In the genomic region with DNA sequence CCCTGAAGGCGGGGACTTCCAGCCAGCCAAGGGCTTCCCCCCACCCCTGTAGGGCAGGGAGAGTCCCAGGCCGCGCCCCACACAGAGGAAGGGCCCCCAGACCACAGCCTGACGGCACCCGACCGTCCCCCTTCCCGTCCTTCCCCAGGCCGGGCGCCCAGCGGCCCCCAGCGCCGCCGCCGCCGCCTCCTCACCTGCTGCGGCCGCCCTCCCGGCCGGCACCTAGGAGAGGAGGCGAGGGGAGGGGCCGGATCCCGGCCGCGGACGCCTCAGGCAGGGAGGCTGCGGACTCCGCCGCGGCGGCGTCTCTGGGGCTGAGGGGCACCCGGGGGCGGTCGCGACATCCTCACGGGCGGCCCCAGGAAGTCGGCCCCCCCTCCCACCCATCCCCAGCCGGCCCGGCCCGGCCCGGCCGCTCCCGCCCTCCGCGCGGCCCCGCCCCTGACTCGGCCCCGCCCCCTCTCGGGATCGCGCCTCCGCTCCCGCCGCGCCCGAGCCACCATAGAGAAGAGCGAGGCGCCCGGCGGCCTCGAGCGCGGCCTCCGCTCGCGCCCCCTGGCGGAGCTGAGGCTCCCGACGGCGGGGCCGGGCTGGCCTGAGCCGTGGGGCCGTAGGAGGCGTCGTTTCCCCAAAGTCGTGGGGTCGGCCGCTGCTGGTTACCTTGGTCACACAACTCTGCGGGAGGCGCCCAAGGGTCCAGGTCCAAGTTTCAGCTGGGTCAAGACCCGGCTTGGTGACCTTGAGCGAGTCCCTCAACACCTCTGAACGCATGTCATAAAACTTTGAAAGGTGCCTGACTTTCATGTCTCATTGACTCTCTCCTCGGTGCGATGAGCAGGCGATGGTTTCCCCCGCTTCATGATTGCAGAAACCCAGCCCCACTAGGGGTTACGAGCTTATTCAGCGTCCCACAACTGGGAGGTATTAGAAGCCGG, we compare ENCODE assay signal across 8 cellular contexts. TPM values are rescaled to one million over a fixed set of nuclear protein-coding genes. Genes with fewer than 3 reads are reported as not detected.
DNase-seq lines count a peak whose midpoint lies in the region; ATAC-seq and TF ChIP-seq lines count a peak whose summit lies in the region.

No MANE protein-coding gene starts in this region.

- H3K36me3 ChIP-seq in BLaER1 treated with 17β-estradiol and CSF1 and Interleukin-3, amounts not matched to agents 10 nM and 100 nM, result peaks cover 0 to 8% (median 0%) of the 10 kb centered on the region in 11 experiments; a peak in 1 of 22 replicates
- no peaks in the 10 kb centered on the region for H3K36me3 ChIP-seq in right lobe of liver

- peak overlapping the region; percentile 91 to 98 (median 94) for H3K9ac ChIP-seq in BLaER1 treated with 17β-estradiol and CSF1 and Interleukin-3, amounts not matched to agents 10 nM and 100 nM

- H3K27ac ChIP-seq in BLaER1 treated with 17β-estradiol and CSF1 and Interleukin-3, amounts not matched to agents 10 nM and 100 nM, result peak overlapping the region; percentile 87 to 97 (median 92)
- peak overlapping the region; percentile 88 to 94 (median 90) for H3K27ac ChIP-seq in right lobe of liver

- ATAC-seq in HG03354 (IDR thresholded peaks at IDR 0.05; ENCODE audit: poor library complexity, severe bottlenecking, unreplicated experiment), result peak; percentile 81
- peak; percentile 82 to 94 (median 90) for ATAC-seq in right lobe of liver

- 19% methylated on average over 9 of the region's 92 CpGs for WGBS in right lobe of liver (ENCODE audit: insufficient coverage, low coverage, low lambda C conversion rate, missing lambda C conversion rate)

- no peaks in the 10 kb centered on the region; a peak in 2 of 22 replicates for H3K27me3 ChIP-seq in BLaER1 treated with 17β-estradiol and CSF1 and Interleukin-3, amounts not matched to agents 10 nM and 100 nM
- H3K27me3 ChIP-seq in right lobe of liver, result no peaks in the 10 kb centered on the region

- H3K4me2 ChIP-seq in BLaER1 treated with 17β-estradiol and CSF1 and Interleukin-3, amounts not matched to agents 10 nM and 100 nM, result peak overlapping the region; percentile 87 to 99 (median 95)

- H4K20me1 ChIP-seq in BLaER1 treated with 17β-estradiol and CSF1 and Interleukin-3, amounts not matched to agents 10 nM and 100 nM, result peaks cover 0 to 17% (median 0%) of the 10 kb centered on the region in 11 experiments; a peak in 7 of 22 replicates

- intact Hi-C loops in right lobe of liver (cut with DNase I), result no loop called here

- TF ChIP-seq CTCF in right lobe of liver (IDR thresholded peaks at IDR 0.05), result peak; percentile 68 to 93 (median 87)

- peaks cover 25 to 52% (median 37%) of the 10 kb centered on the region in 10 experiments for H3K4me1 ChIP-seq in BLaER1 treated with 17β-estradiol and CSF1 and Interleukin-3, amounts not matched to agents 10 nM and 100 nM
- H3K4me1 ChIP-seq in right lobe of liver, result peaks cover 0 to 19% (median 5%) of the 10 kb centered on the region in 4 donors

- H3K4me3 ChIP-seq in BLaER1 treated with 17β-estradiol and CSF1 and Interleukin-3, amounts not matched to agents 10 nM and 100 nM, result peak overlapping the region; percentile 84 to 100 (median 96)
- H3K4me3 ChIP-seq in right lobe of liver, result peak overlapping the region; percentile 87 to 97 (median 89)

- TF ChIP-seq POLR2A in GM19193 (IDR thresholded peaks at IDR 0.05; ENCODE audit: extremely low read depth, insufficient read depth, insufficient read length), result peak; percentile 62
- TF ChIP-seq POLR2A in right lobe of liver (IDR thresholded peaks at IDR 0.05), result peak; percentile 81

- DNase-seq in NCI-H510A treated with DMSO at 0.1 percent for 48 hours (lab: John Stamatoyannopoulos, UW), result peak; percentile 62
- DNase-seq in activated CD4-positive, alpha-beta T cell treated with anti-CD3 and anti-CD28 coated beads, Interleukin-2, amount 50 U/mL, for 24 hours (ENCODE audit: low read depth in 1 of 2, low spot score in 1 of 2), result peak; percentile 81 to 82
- peak; percentile 87 for DNase-seq in dermis blood vessel endothelial cell
- DNase-seq in right lobe of liver, result peak; percentile 90 to 91 (median 91)
- peak; percentile 85 to 89 for DNase-seq in stimulated activated CD4-positive, alpha-beta T cell treated with anti-CD3 and anti-CD28 coated beads, Interleukin-4, amount 100 ng/mL, for 48 hours (ENCODE audit: low read depth in 2 of 2)

- H3K9me3 ChIP-seq in BLaER1 treated with 17β-estradiol and CSF1 and Interleukin-3, amounts not matched to agents 10 nM and 100 nM (replicated peaks in 1 of 11), result no peaks in the 10 kb centered on the region
- no peaks in the 10 kb centered on the region for H3K9me3 ChIP-seq in right lobe of liver

RNA-seq across cellular contexts. Expression of a gene that starts 25.7 kb away (rescaled TPM):
- 7.0 and 8.1 TPM in 2 replicates for total RNA-seq in dermis blood vessel endothelial cell
- total RNA-seq in right lobe of liver, result 10 to 100 TPM; 29.0 to 39.0 (median 34.1) TPM

RNA-seq across cellular contexts. Expression of a gene that starts 30.5 kb away (rescaled TPM):
- 13.7 and 15.8 TPM in 2 replicates for total RNA-seq in dermis blood vessel endothelial cell
- 1 to 10 TPM; 3.9 to 5.5 (median 4.3) TPM for total RNA-seq in right lobe of liver

RNA-seq across cellular contexts. Expression of a gene that starts 32.2 kb away (rescaled TPM):
- total RNA-seq in dermis blood vessel endothelial cell (not detected in 2 replicates), right lobe of liver (not detected)

RNA-seq across cellular contexts. Expression of a gene that starts 52.9 kb away (rescaled TPM):
- total RNA-seq in dermis blood vessel endothelial cell, result 22.6 and 28.0 TPM in 2 replicates
- total RNA-seq in right lobe of liver, result 10 to 100 TPM in 1 of 6 experiments, 1 to 10 TPM in 5; 4.9 to 12.3 (median 5.9) TPM

RNA-seq across cellular contexts. Expression of a gene that starts 58.4 kb away (rescaled TPM):
- total RNA-seq in dermis blood vessel endothelial cell (not detected in 2 replicates), right lobe of liver (under 1 TPM in 2 of 6 experiments, not detected in 4; 0.07 to 0.19 TPM)

Comparison
In these comparisons a context has a peak if more than half of its experiments do, and no peak if none do; other contexts are left out.
1. Peak in every context shown above with its lines: DNase-seq, ATAC-seq, H3K4me3 ChIP-seq and H3K27ac ChIP-seq.